9 cellular contexts compared by ENCODE assay signal in the genomic region with DNA sequence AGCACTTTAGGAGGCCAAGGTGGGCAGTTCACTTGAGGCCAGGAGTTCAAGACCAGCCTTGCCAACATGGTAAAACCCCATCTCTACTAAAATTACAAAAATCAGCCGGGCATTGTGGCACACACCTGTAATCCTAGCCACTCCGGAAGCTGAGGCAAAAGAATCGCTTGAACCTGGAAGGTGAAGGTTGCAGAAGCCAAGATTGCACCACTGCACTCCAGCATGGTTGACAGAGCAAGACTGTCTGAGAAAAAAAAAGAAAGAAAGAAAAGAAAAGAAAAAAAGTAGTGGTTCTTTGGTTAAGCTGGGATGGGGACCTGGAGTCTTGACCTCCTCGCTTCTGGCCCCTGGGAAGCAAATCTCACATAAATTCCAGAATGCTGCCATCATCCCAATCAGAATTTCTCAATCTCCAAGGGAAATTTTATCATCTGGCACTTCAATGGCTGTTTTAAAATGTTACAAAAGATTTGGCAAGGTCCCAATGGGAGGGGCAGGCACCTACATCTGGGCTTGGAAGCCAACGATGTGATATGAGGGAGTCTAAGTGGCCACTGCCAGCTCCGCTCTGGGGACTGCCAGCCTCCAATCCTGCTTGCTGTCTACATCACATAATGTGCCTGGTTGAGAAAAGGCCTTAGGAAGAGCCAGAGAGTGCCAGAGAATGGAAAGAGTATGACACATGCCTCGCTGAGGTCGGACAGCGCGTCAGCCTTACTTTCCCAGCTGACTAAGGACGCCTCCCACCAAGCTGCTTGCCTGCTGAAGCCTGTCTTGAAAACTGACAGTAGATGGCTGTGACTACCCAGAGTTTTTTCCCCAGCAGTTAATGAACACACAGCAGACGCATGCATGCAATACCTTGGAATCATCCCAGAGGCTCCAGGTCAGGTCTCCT.
A peak's percentile ranks its signal among the peaks of the same experiment; 100 is the strongest.
DNase-seq lines count a peak whose midpoint lies in the region; FAIRE-seq and TF ChIP-seq lines count a peak whose summit lies in the region.
"Had no signal": no experiment of that assay in that cellular context is flagged by ENCODE, and none has a peak within 500 bp of the region (broad histone marks: within the 10 kb centered on the region; RNA-seq: fewer than 3 reads in every experiment).

No MANE protein-coding gene starts in this region.

- no peaks in the 10 kb centered on the region for H3K27me3 ChIP-seq in parathyroid adenoma (ENCODE audit: control insufficient read depth, insufficient read depth, low read length)

- H3K4me1 ChIP-seq in parathyroid adenoma, result peaks cover 11% of the 10 kb centered on the region

- no peak overlapping the region for H3K9ac ChIP-seq in parathyroid adenoma

- no peaks in the 10 kb centered on the region for H3K79me2 ChIP-seq in parathyroid adenoma

- no peaks in the 10 kb centered on the region for H3K9me3 ChIP-seq in parathyroid adenoma (ENCODE audit: control insufficient read depth, low read length)

- peak overlapping the region; percentile 10 for H3K4me2 ChIP-seq in parathyroid adenoma (ENCODE audit: low read length)

- DNase-seq in COR-L47 (lab: John Stamatoyannopoulos, UW), result peak; percentile 30
- peak; percentile 76 for DNase-seq in NCI-H446 treated with DMSO at 0.1 percent for 48 hours (lab: John Stamatoyannopoulos, UW)
- DNase-seq in fibroblast of pulmonary artery (ENCODE audit: low read depth), result peak; percentile 98
- DNase-seq in hippocampal formation (lab: John Stamatoyannopoulos, UW), result no peak
- DNase-seq in GM19239 (ENCODE audit: insufficient read length, low spot score), result no peak
- no peak for DNase-seq in stimulated activated CD4-positive, alpha-beta T cell treated with anti-CD3 and anti-CD28 coated beads, Interleukin-1b, Interleukin-23, amount 100 ng/mL, for 48 hours
- DNase-seq in stimulated activated CD4-positive, alpha-beta T cell treated with anti-CD3 and anti-CD28 coated beads, Interleukin-15, amount 100 ng/mL, for 24 hours, result no peak
- DNase-seq: T-helper 17 cell had no signal

- H2AFZ ChIP-seq in parathyroid adenoma, result peak overlapping the region; percentile 40

- peak overlapping the region; percentile 75 for H3K27ac ChIP-seq in parathyroid adenoma

- H3K4me3 ChIP-seq in fibroblast of pulmonary artery (replicated peaks; ENCODE audit: low read depth, low read length) (peak overlapping the region; percentile 11), parathyroid adenoma (ENCODE audit: low read depth, low read length) (no peak overlapping the region)

- FAIRE-seq in GM19239 (lab: Jason Lieb, UNC), result no peak

- TF ChIP-seq CTCF in fibroblast of pulmonary artery (IDR thresholded peaks at IDR 0.05; ENCODE audit: low read length, missing control alignments), result no peak
- TF ChIP-seq CTCF in parathyroid adenoma (IDR thresholded peaks at IDR 0.05), result no peak

- H3K36me3 ChIP-seq in parathyroid adenoma (ENCODE audit: control insufficient read depth, insufficient read depth, low read length), result no peaks in the 10 kb centered on the region

Comparison
In these comparisons a context has a peak if more than half of its experiments do, and no peak if none do; other contexts are left out.
1. DNase-seq: peak in COR-L47 (single experiment), NCI-H446 treated with DMSO at 0.1 percent for 48 hours (single experiment) and fibroblast of pulmonary artery (single experiment); none in hippocampal formation (0 of 2), GM19239 (single experiment), stimulated activated CD4-positive, alpha-beta T cell treated with anti-CD3 and anti-CD28 coated beads, Interleukin-1b, Interleukin-23, amount 100 ng/mL, for 48 hours (single experiment) and stimulated activated CD4-positive, alpha-beta T cell treated with anti-CD3 and anti-CD28 coated beads, Interleukin-15, amount 100 ng/mL, for 24 hours (single experiment).